Comparison of ENCODE assay signal across 27 cellular contexts in the genomic region with DNA sequence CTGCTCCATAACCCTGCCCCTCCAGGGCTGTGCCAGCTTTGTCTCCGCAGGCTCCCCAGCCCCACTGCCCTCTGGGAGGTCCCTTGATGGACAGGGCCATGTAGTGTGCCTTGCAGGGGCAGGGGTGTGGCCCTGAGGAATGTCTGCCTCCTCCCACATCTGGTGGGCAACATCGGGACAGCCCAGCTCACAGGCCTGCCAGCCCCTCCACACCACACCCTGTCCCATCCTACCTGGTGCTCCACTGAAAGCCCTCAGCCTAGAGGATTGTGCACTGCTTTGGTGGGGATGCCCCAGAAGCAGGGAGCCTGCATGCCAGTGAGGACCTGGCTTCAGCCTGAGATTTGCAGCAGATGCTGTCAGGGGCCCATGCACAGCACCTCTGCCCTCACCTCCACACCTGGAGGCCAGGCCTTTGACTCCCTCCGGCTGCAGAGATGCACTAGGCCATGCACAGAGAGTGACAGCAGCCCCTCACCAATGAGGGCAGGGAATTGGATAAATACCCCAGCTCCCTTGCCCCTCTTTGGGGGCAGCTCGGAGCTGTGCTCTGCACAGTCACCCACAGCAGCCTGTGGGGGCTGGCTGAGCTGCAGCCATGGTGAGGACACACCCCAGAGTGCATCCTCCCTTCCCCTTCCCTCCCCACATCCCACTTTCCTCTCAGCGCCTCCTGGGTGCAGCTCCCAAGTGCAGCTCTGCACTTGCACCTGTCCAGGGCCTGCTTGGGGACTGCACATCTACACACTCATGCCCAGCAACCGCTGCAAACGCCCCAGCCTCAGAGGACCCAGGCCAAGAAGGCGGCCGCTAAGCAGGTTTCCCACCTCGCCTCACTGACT. TPM values are rescaled to one million over a fixed set of nuclear protein-coding genes. Genes with fewer than 3 reads are reported as not detected.
DNase-seq lines count a peak whose midpoint lies in the region; ATAC-seq and TF ChIP-seq lines count a peak whose summit lies in the region.
"Had no signal": no experiment of that assay in that cellular context is flagged by ENCODE, and none has a peak within 500 bp of the region (broad histone marks: within the 10 kb centered on the region; RNA-seq: fewer than 3 reads in every experiment).

No MANE protein-coding gene starts in this region.

- DNase-seq in heart left ventricle (peak in 3 of 5 donors; percentile 7 to 25 (median 11)), left ventricle myocardium inferior (no peak), endothelial cell (ENCODE audit: low spot score) (peak; percentile 2), osteoblast (ENCODE audit: insufficient read length, low spot score, missing footprints) (peak; percentile 43), uterus (peak; percentile 5 to 8), NCI-H1105 (lab: John Stamatoyannopoulos, UW) (no peak), foreskin melanocyte (no peak)
- DNase-seq in activated CD4-positive, alpha-beta T cell treated with anti-CD3 and anti-CD28 coated beads, Interleukin-2, amount 50 U/mL, for 1 hour = no peak
- DNase-seq: activated naive CD4-positive, alpha-beta T cell; CD4-positive, alpha-beta memory T cell; DMS79; effector memory CD8-positive, alpha-beta T cell; HFFc6; NCI-H1694; NCI-H345; stimulated activated CD4-positive, alpha-beta T cell treated with anti-CD3 and anti-CD28 coated beads, Interleukin-4, amount 100 ng/mL, for 24 hours; T-helper 2 cell had no signal

- H3K4me1 ChIP-seq in heart left ventricle = peaks cover 0 to 3% (median 0%) of the 10 kb centered on the region in 12 donors
- H3K4me1 ChIP-seq in left ventricle myocardium inferior = no peaks in the 10 kb centered on the region
- no peaks in the 10 kb centered on the region for H3K4me1 ChIP-seq in osteoblast (ENCODE audit: insufficient read depth, low read length)
- H3K4me1 ChIP-seq in uterus = no peaks in the 10 kb centered on the region
- H3K4me1 ChIP-seq: ascending aorta, parathyroid adenoma had no signal

- 72 to 81% (median 74%) methylated on average over 10 of the region's 10 CpGs for WGBS in heart left ventricle, 4 donors

- no peaks in the 10 kb centered on the region for H4K20me1 ChIP-seq in osteoblast (ENCODE audit: insufficient read depth, low read length)

- no peaks in the 10 kb centered on the region for H3K27me3 Mint-ChIP-seq in endothelial cell (ENCODE audit: unreplicated experiment)

- H3K79me2 ChIP-seq in osteoblast (ENCODE audit: insufficient read depth, low read length) = no peaks in the 10 kb centered on the region
- H3K79me2 ChIP-seq: parathyroid adenoma had no signal

- no peaks in the 10 kb centered on the region for H3K9me3 ChIP-seq in heart left ventricle
- peaks cover 1% of the 10 kb centered on the region for H3K9me3 ChIP-seq in left ventricle myocardium inferior (replicated peaks)
- no peaks in the 10 kb centered on the region for H3K9me3 ChIP-seq in osteoblast (ENCODE audit: low read depth, low read length)
- H3K9me3 ChIP-seq in uterus = no peaks in the 10 kb centered on the region
- H3K9me3 ChIP-seq: ascending aorta had no signal

- no peak overlapping the region for H2AFZ ChIP-seq in osteoblast (ENCODE audit: low read length)
- H2AFZ ChIP-seq: parathyroid adenoma had no signal

- no peak for ATAC-seq in heart left ventricle
- ATAC-seq: effector memory CD8-positive, alpha-beta T cell; WTC11 had no signal

- no peaks in the 10 kb centered on the region for H3K4me1 Mint-ChIP-seq in endothelial cell (ENCODE audit: unreplicated experiment)
- H3K4me1 Mint-ChIP-seq: CD4-positive, alpha-beta memory T cell had no signal

- H3K4me3 ChIP-seq in heart left ventricle (no peak overlapping the region), left ventricle myocardium inferior (no peak overlapping the region), osteoblast (ENCODE audit: insufficient read depth, low read length) (no peak overlapping the region), uterus (no peak overlapping the region)
- H3K4me3 ChIP-seq: ascending aorta, lung, smooth muscle cell had no signal

- H3K36me3 Mint-ChIP-seq in endothelial cell (ENCODE audit: low read depth, unreplicated experiment) = no peaks in the 10 kb centered on the region
- H3K36me3 Mint-ChIP-seq: CD4-positive, alpha-beta memory T cell; WTC11 had no signal

- TF ChIP-seq POLR2A in heart left ventricle (IDR thresholded peaks at IDR 0.05) (no peak), uterus (IDR thresholded peaks at IDR 0.05) (no peak)

- no peak overlapping the region for H3K27ac Mint-ChIP-seq in endothelial cell (ENCODE audit: unreplicated experiment)
- H3K27ac Mint-ChIP-seq: CD4-positive, alpha-beta memory T cell; effector memory CD8-positive, alpha-beta T cell; HFFc6; WTC11 had no signal

- H3K36me3 ChIP-seq in heart left ventricle (no peaks in the 10 kb centered on the region), left ventricle myocardium inferior (no peaks in the 10 kb centered on the region), osteoblast (ENCODE audit: insufficient read depth, low read length) (no peaks in the 10 kb centered on the region), uterus (no peaks in the 10 kb centered on the region)
- H3K36me3 ChIP-seq: ascending aorta had no signal

- H3K9me3 Mint-ChIP-seq in endothelial cell (ENCODE audit: unreplicated experiment) = no peaks in the 10 kb centered on the region
- H3K9me3 Mint-ChIP-seq: CD4-positive, alpha-beta memory T cell; effector memory CD8-positive, alpha-beta T cell; HFFc6; WTC11 had no signal

- no peak overlapping the region for H3K4me3 Mint-ChIP-seq in endothelial cell (ENCODE audit: unreplicated experiment)
- H3K4me3 Mint-ChIP-seq: CD4-positive, alpha-beta memory T cell; effector memory CD8-positive, alpha-beta T cell; HFFc6; WTC11 had no signal

- TF ChIP-seq CTCF in heart left ventricle (IDR thresholded peaks at IDR 0.05) (no peak), left ventricle myocardium inferior (IDR thresholded peaks at IDR 0.05; ENCODE audit: borderline replicate concordance) (no peak), endothelial cell (IDR thresholded peaks at IDR 0.05; ENCODE audit: unreplicated experiment) (no peak), osteoblast (IDR thresholded peaks at IDR 0.05; ENCODE audit: extremely low read depth, low read depth, low read length) (no peak), uterus (IDR thresholded peaks at IDR 0.05) (no peak)

- H3K27ac ChIP-seq in heart left ventricle (no peak overlapping the region), left ventricle myocardium inferior (replicated peaks) (no peak overlapping the region), osteoblast (ENCODE audit: low read depth, low read length) (no peak overlapping the region), uterus (no peak overlapping the region)
- H3K27ac ChIP-seq: ascending aorta, parathyroid adenoma had no signal

- H3K27me3 ChIP-seq in heart left ventricle (no peaks in the 10 kb centered on the region), left ventricle myocardium inferior (ENCODE audit: low read depth) (no peaks in the 10 kb centered on the region), osteoblast (ENCODE audit: insufficient read depth, low read length) (peaks cover 17% of the 10 kb centered on the region), uterus (no peaks in the 10 kb centered on the region)
- H3K27me3 ChIP-seq: ascending aorta had no signal

- intact Hi-C loops in heart left ventricle (cut with DNase I) (no loop called here), left ventricle myocardium inferior (cut with micrococcal nuclease) (no loop called here), uterus (cut with DNase I; ENCODE audit: low total_unique reads) (no loop called here)

- H3K4me2 ChIP-seq in osteoblast (ENCODE audit: insufficient read depth, low read length) = no peak overlapping the region
- H3K4me2 ChIP-seq: smooth muscle cell had no signal

RNA-seq across cellular contexts. Expression of gene C3orf22, which starts 2.7 kb away (rescaled TPM):
- total RNA-seq in heart left ventricle (not detected), left ventricle myocardium inferior (not detected), endothelial cell (ENCODE audit: unreplicated experiment) (not detected), osteoblast (not detected in 2 replicates), uterus (not detected)
- polyA plus RNA-seq in heart left ventricle = not detected
- total RNA-seq: activated CD8-positive, alpha-beta memory T cell treated with anti-CD3 and anti-CD28 coated beads for 36 hours; ascending aorta; CD4-positive, alpha-beta memory T cell; fibroblast of lung; HFFc6; myocyte; smooth muscle cell; subcutaneous adipose tissue; WTC11 had no signal
- polyA plus RNA-seq: CD4-positive, alpha-beta memory T cell; fibroblast of lung; lung; smooth muscle cell had no signal

RNA-seq across cellular contexts. Expression of gene CHST13, which starts 32.1 kb away (rescaled TPM):
- 1 to 10 TPM in 1 of 9 donors, under 1 TPM in 7, not detected in 1; 0.30 to 2.3 (median 0.48) TPM for total RNA-seq in heart left ventricle
- under 1 TPM; 0.07 to 0.15 TPM for polyA plus RNA-seq in heart left ventricle
- total RNA-seq in left ventricle myocardium inferior = 0.11 TPM
- not detected for total RNA-seq in endothelial cell (ENCODE audit: unreplicated experiment)
- total RNA-seq in osteoblast = under 0.01 TPM in 1 of 2 replicates, not detected in the other
- under 1 TPM in 2 of 4 donors, not detected in 2; 0.24 to 0.62 TPM for total RNA-seq in uterus
- total RNA-seq: activated CD8-positive, alpha-beta memory T cell treated with anti-CD3 and anti-CD28 coated beads for 36 hours; ascending aorta; cerebellum; HFFc6; myocyte; smooth muscle cell had no signal
- polyA plus RNA-seq: CD4-positive, alpha-beta memory T cell; fibroblast of lung; smooth muscle cell had no signal

RNA-seq across cellular contexts. Expression of gene UROC1, which starts 38.4 kb away (rescaled TPM):
- total RNA-seq in heart left ventricle (not detected), left ventricle myocardium inferior (not detected), endothelial cell (ENCODE audit: unreplicated experiment) (not detected), osteoblast (not detected in 2 replicates), uterus (under 1 TPM in 1 of 4 donors, not detected in 3; 0.07 TPM)
- not detected for polyA plus RNA-seq in heart left ventricle
- total RNA-seq: activated CD8-positive, alpha-beta memory T cell treated with anti-CD3 and anti-CD28 coated beads for 36 hours; ascending aorta; CD4-positive, alpha-beta memory T cell; fibroblast of lung; HFFc6; myocyte; smooth muscle cell; subcutaneous adipose tissue; WTC11 had no signal
- polyA plus RNA-seq: CD4-positive, alpha-beta memory T cell; fibroblast of lung; smooth muscle cell had no signal

Comparison
In these comparisons a context has a peak if more than half of its experiments do, and no peak if none do; other contexts are left out.
1. DNase-seq: peak in heart left ventricle (3 of 5), endothelial cell (single experiment), osteoblast (single experiment) and uterus (2 of 2); none in left ventricle myocardium inferior (single experiment), activated CD4-positive, alpha-beta T cell treated with anti-CD3 and anti-CD28 coated beads, Interleukin-2, amount 50 U/mL, for 1 hour (single experiment), NCI-H1105 (single experiment) and foreskin melanocyte (single experiment).